ENCODE assay signal across 13 cellular contexts in genomic region chr7:140049339-140050024, GRCh38. TPM values are rescaled to one million over a fixed set of nuclear protein-coding genes. Genes with fewer than 3 reads are reported as not detected.
A peak's percentile ranks its signal among the peaks of the same experiment; 100 is the strongest.
DNase-seq lines count a peak whose midpoint lies in the region; TF ChIP-seq lines count a peak whose summit lies in the region.
"Had no signal": no experiment of that assay in that cellular context is flagged by ENCODE, and none has a peak within 500 bp of the region (broad histone marks: within the 10 kb centered on the region; RNA-seq: fewer than 3 reads in every experiment).

No MANE protein-coding gene starts in this region.

- H3K4me3 ChIP-seq in left ventricle myocardium inferior = no peak overlapping the region
- H3K4me3 ChIP-seq: suprapubic skin had no signal

- TF ChIP-seq CTCF in left ventricle myocardium inferior (IDR thresholded peaks at IDR 0.05; ENCODE audit: borderline replicate concordance) (no peak), type B pancreatic cell (conservative IDR thresholded peaks at IDR 0.05) (no peak)

- DNase-seq in NCI-H748 (lab: John Stamatoyannopoulos, UW; ENCODE audit: unreplicated experiment) (peak; percentile 44), NCI-H748 treated with DMSO at 0.1 percent for 48 hours (lab: John Stamatoyannopoulos, UW) (no peak), SHP77 treated with DMSO at 0.1 percent for 48 hours (lab: John Stamatoyannopoulos, UW) (peak; percentile 7), left ventricle myocardium inferior (no peak), type B pancreatic cell (ENCODE audit: extremely low spot score, unreplicated experiment) (peak; percentile 47), D341Med (ENCODE audit: low spot score) (no peak), COR-L47 (lab: John Stamatoyannopoulos, UW) (no peak), HPDE6-E6E7 (ENCODE audit: extremely low spot score) (no peak)
- DNase-seq: NCI-H2227 treated with DMSO at 0.1 percent for 48 hours had no signal

- no peaks in the 10 kb centered on the region for H3K9me3 ChIP-seq in left ventricle myocardium inferior (replicated peaks)
- H3K9me3 ChIP-seq: suprapubic skin had no signal

- H3K27ac ChIP-seq in left ventricle myocardium inferior (replicated peaks) = peak overlapping the region; percentile 77
- H3K27ac ChIP-seq: 22Rv1, parathyroid adenoma, suprapubic skin had no signal

- H3K27me3 ChIP-seq in left ventricle myocardium inferior (ENCODE audit: low read depth) = no peaks in the 10 kb centered on the region
- H3K27me3 ChIP-seq: suprapubic skin had no signal

- no peaks in the 10 kb centered on the region for H3K27me3 Mint-ChIP-seq in type B pancreatic cell

- peaks cover 8% of the 10 kb centered on the region for H3K4me1 Mint-ChIP-seq in type B pancreatic cell (ENCODE audit: unreplicated experiment)

- H3K4me1 ChIP-seq in left ventricle myocardium inferior = peaks cover 53% of the 10 kb centered on the region
- H3K4me1 ChIP-seq: parathyroid adenoma, suprapubic skin had no signal

- no peaks in the 10 kb centered on the region for H3K9me3 Mint-ChIP-seq in type B pancreatic cell
- H3K9me3 Mint-ChIP-seq: T-helper 1 cell treated with Interleukin-12 subunit alpha and Interleukin-12 subunit beta and Interleukin-4 antibody, amounts not matched to agents 30 μg/mL and 1 μg/mL, for 36 hours had no signal

- intact Hi-C loops in left ventricle myocardium inferior (cut with micrococcal nuclease) = no loop called here

- H3K4me3 Mint-ChIP-seq in type B pancreatic cell = no peak overlapping the region
- H3K4me3 Mint-ChIP-seq: T-helper 1 cell treated with Interleukin-12 subunit alpha and Interleukin-12 subunit beta and Interleukin-4 antibody, amounts not matched to agents 30 μg/mL and 1 μg/mL, for 36 hours had no signal

- H3K36me3 ChIP-seq in left ventricle myocardium inferior = peaks cover 36% of the 10 kb centered on the region

- H3K36me3 Mint-ChIP-seq in type B pancreatic cell = peaks cover 3% of the 10 kb centered on the region

- H3K27ac Mint-ChIP-seq in type B pancreatic cell = peak overlapping the region; percentile 33
- H3K27ac Mint-ChIP-seq: T-helper 1 cell treated with Interleukin-12 subunit alpha and Interleukin-12 subunit beta and Interleukin-4 antibody, amounts not matched to agents 30 μg/mL and 1 μg/mL, for 36 hours had no signal

RNA-seq across cellular contexts. Expression of gene PARP12, which starts 13.3 kb away (rescaled TPM):
- total RNA-seq in left ventricle myocardium inferior (16.4 TPM), type B pancreatic cell (ENCODE audit: low replicate concordance) (11.9 and 20.5 TPM in 2 replicates)

Comparison
In these comparisons a context has a peak if more than half of its experiments do, and no peak if none do; other contexts are left out.
1. DNase-seq: peak in NCI-H748 (single experiment), SHP77 treated with DMSO at 0.1 percent for 48 hours (single experiment) and type B pancreatic cell (single experiment); none in NCI-H748 treated with DMSO at 0.1 percent for 48 hours (single experiment), left ventricle myocardium inferior (single experiment), D341Med (single experiment), COR-L47 (single experiment) and HPDE6-E6E7 (single experiment).